Comparison of ENCODE assay signal across 8 cellular contexts in the genomic region with DNA sequence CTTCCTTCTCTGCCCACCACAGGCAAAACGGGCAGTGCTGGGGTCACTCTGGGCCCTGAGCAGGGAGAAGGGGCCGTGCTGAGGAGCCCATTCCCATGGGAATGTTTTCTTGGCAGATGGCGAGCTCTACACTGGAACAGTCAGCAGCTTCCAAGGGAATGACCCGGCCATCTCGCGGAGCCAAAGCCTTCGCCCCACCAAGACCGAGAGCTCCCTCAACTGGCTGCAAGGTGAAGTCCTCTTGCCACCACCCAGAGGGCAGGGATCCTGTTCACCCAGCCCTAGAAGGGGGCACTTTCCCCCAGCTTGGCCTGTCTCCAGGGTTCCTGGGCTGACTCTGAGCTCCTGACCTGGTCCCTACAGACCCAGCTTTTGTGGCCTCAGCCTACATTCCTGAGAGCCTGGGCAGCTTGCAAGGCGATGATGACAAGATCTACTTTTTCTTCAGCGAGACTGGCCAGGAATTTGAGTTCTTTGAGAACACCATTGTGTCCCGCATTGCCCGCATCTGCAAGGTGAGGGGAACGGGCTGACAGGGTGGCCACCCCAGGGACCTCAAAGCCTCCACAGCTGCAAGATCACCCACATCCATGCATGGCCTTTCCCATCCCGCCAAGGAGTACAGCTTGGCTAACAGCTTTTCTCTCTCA. TPM values are rescaled to one million over a fixed set of nuclear protein-coding genes. Genes with fewer than 3 reads are reported as not detected.
A peak's percentile ranks its signal among the peaks of the same experiment; 100 is the strongest.
DNase-seq lines count a peak whose midpoint lies in the region; ATAC-seq, FAIRE-seq and TF ChIP-seq lines count a peak whose summit lies in the region.

No MANE protein-coding gene starts in this region.

- TF ChIP-seq CTCF in Peyer's patch (IDR thresholded peaks at IDR 0.05) (peak in 5 of 6 experiments; percentile 13 to 89 (median 80)), colonic mucosa (IDR thresholded peaks at IDR 0.05) (peak; percentile 61), left lung (IDR thresholded peaks at IDR 0.05) (peak; percentile 58 to 69), suprapubic skin (IDR thresholded peaks at IDR 0.05) (peak; percentile 46 to 67)

- TF ChIP-seq EP300 in suprapubic skin (IDR thresholded peaks at IDR 0.05) = no peak

- DNase-seq in EH (ENCODE audit: low read depth) (peak; percentile 85), HTR-8/SVneo (ENCODE audit: insufficient read length, low spot score) (peak; percentile 80), Peyer's patch (peak in 2 of 3 donors; percentile 82 to 86), colonic mucosa (peak; percentile 81), left lung (peak in 1 of 2 donors; percentile 81), suprapubic skin (ENCODE audit: low spot score in 2 of 2) (no peak)

- peak overlapping the region in 1 of 2 donors; percentile 51 for H3K9ac ChIP-seq in colonic mucosa (ENCODE audit: low read depth in 2 of 2, low read length in 2 of 2)

- H3K27ac ChIP-seq in Peyer's patch = peak overlapping the region in 2 of 4 donors; percentile 41 to 49
- peak overlapping the region; percentile 14 for H3K27ac ChIP-seq in colonic mucosa
- H3K27ac ChIP-seq in left lung = peak overlapping the region in 1 of 2 donors; percentile 13
- no peak overlapping the region for H3K27ac ChIP-seq in suprapubic skin

- intact Hi-C loops in colonic mucosa (cut with DNase I) = loop anchor here (5.0 kb wide), 1 partner anchor 79 kb away; no protein-coding TSS in a partner anchor
- intact Hi-C loops in left lung (cut with DNase I) = no loop called here

- H3K27me3 ChIP-seq in Peyer's patch = no peaks in the 10 kb centered on the region
- no peaks in the 10 kb centered on the region for H3K27me3 ChIP-seq in colonic mucosa
- no peaks in the 10 kb centered on the region for H3K27me3 ChIP-seq in left lung
- H3K27me3 ChIP-seq in suprapubic skin = no peaks in the 10 kb centered on the region

- peak in 1 of 2 donors; percentile 14 for TF ChIP-seq POLR2A in Peyer's patch (IDR thresholded peaks at IDR 0.05)
- TF ChIP-seq POLR2A in suprapubic skin (IDR thresholded peaks at IDR 0.05) = no peak

- H3K36me3 ChIP-seq in Peyer's patch = peaks cover 0 to 72% (median 0%) of the 10 kb centered on the region in 3 donors
- peaks cover 37% of the 10 kb centered on the region for H3K36me3 ChIP-seq in colonic mucosa
- H3K36me3 ChIP-seq in left lung = peaks cover 0 to 93% of the 10 kb centered on the region in 2 donors
- peaks cover 66% of the 10 kb centered on the region for H3K36me3 ChIP-seq in suprapubic skin

- H3K9me3 ChIP-seq in Peyer's patch (no peaks in the 10 kb centered on the region), colonic mucosa (no peaks in the 10 kb centered on the region), left lung (no peaks in the 10 kb centered on the region), suprapubic skin (no peaks in the 10 kb centered on the region)

- ATAC-seq in left lung (peak; percentile 90), GM19035 (IDR thresholded peaks at IDR 0.05; ENCODE audit: unreplicated experiment) (no peak), GM18867 (IDR thresholded peaks at IDR 0.05; ENCODE audit: unreplicated experiment) (no peak)

- H3K4me3 ChIP-seq in Peyer's patch = no peak overlapping the region
- H3K4me3 ChIP-seq in colonic mucosa = no peak overlapping the region
- H3K4me3 ChIP-seq in left lung = no peak overlapping the region
- no peak overlapping the region for H3K4me3 ChIP-seq in suprapubic skin

- WGBS in suprapubic skin = 78% methylated on average over 6 of the region's 14 CpGs

- FAIRE-seq in HTR-8/SVneo (lab: Jason Lieb, UNC) = no peak

- peaks cover 0 to 8% (median 3%) of the 10 kb centered on the region in 4 donors for H3K4me1 ChIP-seq in Peyer's patch
- H3K4me1 ChIP-seq in colonic mucosa = no peaks in the 10 kb centered on the region
- peaks cover 6 to 7% of the 10 kb centered on the region in 2 donors for H3K4me1 ChIP-seq in left lung
- peaks cover 19% of the 10 kb centered on the region for H3K4me1 ChIP-seq in suprapubic skin

RNA-seq across cellular contexts. Expression of a gene that starts 12.4 kb away (rescaled TPM):
- 100 to 1,000 TPM in 3 of 4 donors, 10 to 100 TPM in 1; 71.0 to 166 (median 130) TPM for total RNA-seq in Peyer's patch
- total RNA-seq in colonic mucosa = 100 to 1,000 TPM; 212 to 216 TPM
- total RNA-seq in left lung = 10 to 100 TPM; 76.2 to 84.6 TPM
- 10 to 100 TPM; 16.2 to 41.9 (median 29.7) TPM for total RNA-seq in suprapubic skin

RNA-seq across cellular contexts. Expression of a gene that starts 12.6 kb away (rescaled TPM):
- total RNA-seq in Peyer's patch = 10 to 100 TPM in 3 of 4 donors, 1 to 10 TPM in 1; 8.3 to 24.0 (median 19.6) TPM
- 10 to 100 TPM; 14.4 to 18.6 TPM for total RNA-seq in colonic mucosa
- total RNA-seq in left lung = 1 to 10 TPM; 8.4 to 8.6 TPM
- total RNA-seq in suprapubic skin = 1 to 10 TPM; 2.2 to 3.6 (median 2.9) TPM

RNA-seq across cellular contexts. Expression of a gene that starts 20.2 kb away (rescaled TPM):
- total RNA-seq in Peyer's patch (100 to 1,000 TPM in 2 of 4 donors, 10 to 100 TPM in 2; 63.2 to 147 (median 91.3) TPM), colonic mucosa (100 to 1,000 TPM; 102 to 141 TPM), left lung (10 to 100 TPM; 41.3 to 66.7 TPM), suprapubic skin (100 to 1,000 TPM in 2 of 4 donors, 10 to 100 TPM in 2; 81.7 to 146 (median 116) TPM)

RNA-seq across cellular contexts. Expression of a gene that starts 28.0 kb away (rescaled TPM):
- total RNA-seq in Peyer's patch = not detected
- total RNA-seq in colonic mucosa = 1 to 10 TPM in 1 of 2 donors, under 1 TPM in 1; 0.35 to 1.2 TPM
- total RNA-seq in left lung = under 1 TPM in 1 of 2 donors, not detected in 1; 0.26 TPM
- under 1 TPM in 1 of 4 donors, not detected in 3; 0.21 TPM for total RNA-seq in suprapubic skin

RNA-seq across cellular contexts. Expression of a gene that starts 44.1 kb away (rescaled TPM):
- total RNA-seq in Peyer's patch (10 to 100 TPM; 33.5 to 48.7 (median 39.2) TPM), colonic mucosa (10 to 100 TPM; 56.5 to 60.4 TPM), left lung (10 to 100 TPM; 73.1 to 81.9 TPM), suprapubic skin (10 to 100 TPM; 49.2 to 71.3 (median 61.4) TPM)

Comparison
In these comparisons a context has a peak if more than half of its experiments do, and no peak if none do; other contexts are left out.
1. DNase-seq: peak in EH (single experiment), HTR-8/SVneo (single experiment), Peyer's patch (2 of 3) and colonic mucosa (single experiment); none in suprapubic skin (0 of 2).
2. Peak in every context shown above with its lines, with median percentiles within 50 percentile points of each other: CTCF ChIP-seq.